ENCODE assay signal across 9 cellular contexts in the genomic region with DNA sequence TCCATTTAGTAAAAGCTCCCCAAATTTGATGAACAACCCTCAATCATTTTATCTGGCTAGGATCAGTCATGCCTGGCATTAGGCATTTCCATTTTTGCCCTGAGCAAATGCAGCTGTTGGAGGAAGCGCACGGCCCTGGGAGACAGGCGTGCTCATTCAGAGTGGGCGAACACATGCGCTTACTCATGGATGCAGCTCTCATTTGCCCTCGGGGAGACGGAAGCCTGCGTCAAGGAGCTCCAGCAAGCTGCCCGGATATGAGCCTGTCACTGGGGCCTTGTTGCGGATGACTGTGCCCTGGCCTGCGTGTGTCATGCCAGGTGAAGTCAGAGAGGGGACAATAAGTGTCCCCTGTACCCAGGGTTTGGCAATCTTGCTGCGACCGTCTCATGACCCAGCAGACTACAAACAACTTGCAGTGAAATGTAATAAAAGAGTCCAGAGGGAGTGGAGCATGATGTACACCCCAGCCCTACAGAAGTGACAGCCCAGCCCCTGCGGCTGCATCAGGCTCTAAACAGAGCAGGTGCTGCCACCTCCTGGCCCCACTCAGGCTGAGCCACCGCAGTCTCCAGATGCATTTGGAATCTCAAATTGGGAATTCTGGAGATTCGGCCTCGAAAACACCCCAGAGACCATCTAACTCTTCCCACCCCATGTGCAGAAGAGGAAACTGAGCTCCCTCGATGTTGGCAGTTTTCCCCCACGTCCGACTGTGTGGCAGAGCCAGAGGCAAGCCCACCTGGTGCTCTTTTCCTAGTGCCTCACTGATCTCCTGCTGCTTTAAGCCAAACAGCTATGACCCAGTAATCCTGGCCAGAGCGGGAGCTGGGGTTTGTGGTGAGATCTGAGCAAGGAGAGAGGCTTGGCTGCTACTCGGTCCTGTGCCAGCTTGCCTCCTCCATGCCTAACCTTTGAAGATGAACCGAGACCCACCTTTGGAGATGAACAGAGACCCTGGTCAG.
DNase-seq lines count a peak whose midpoint lies in the region; ATAC-seq and TF ChIP-seq lines count a peak whose summit lies in the region.
"Had no signal": no experiment of that assay in that cellular context is flagged by ENCODE, and none has a peak within 500 bp of the region (broad histone marks: within the 10 kb centered on the region; RNA-seq: fewer than 3 reads in every experiment).

No MANE protein-coding gene starts in this region.

- H3K4me3 Mint-ChIP-seq in Calu3 (ENCODE audit: low read depth, unreplicated experiment) = no peak overlapping the region

- DNase-seq in Calu3 = peak; percentile 67
- peak; percentile 31 for DNase-seq in HCEC 1CT
- peak; percentile 89 to 94 for DNase-seq in foreskin keratinocyte
- peak; percentile 75 for DNase-seq in posterior vena cava (ENCODE audit: low spot score)
- no peak for DNase-seq in SIG-M5 (lab: John Stamatoyannopoulos, UW)
- DNase-seq in NK-92 treated with Interleukin-12 subunit alpha and Interleukin-12 subunit beta, amount 100 ng/mL, for 24 hours (lab: John Stamatoyannopoulos, UW) = no peak
- DNase-seq in stimulated activated CD4-positive, alpha-beta T cell treated with anti-CD3 and anti-CD28 coated beads, Interleukin-4, amount 100 ng/mL, for 24 hours = no peak

- peak; percentile 59 for TF ChIP-seq CTCF in Calu3 (IDR thresholded peaks at IDR 0.05; ENCODE audit: unreplicated experiment)
- TF ChIP-seq CTCF in foreskin keratinocyte (conservative IDR thresholded peaks at IDR 0.05) = peak; percentile 67

- ATAC-seq in SK-N-SH treated with all-trans-retinoic acid at 6 μM for 48 hours = peak; percentile 97
- peak; percentile 99 for ATAC-seq in foreskin keratinocyte

- H3K27ac ChIP-seq in foreskin keratinocyte = no peak overlapping the region
- H3K27ac ChIP-seq: neutrophil had no signal

- H3K9me3 Mint-ChIP-seq in Calu3 (ENCODE audit: low read depth, unreplicated experiment) = no peaks in the 10 kb centered on the region

- no peaks in the 10 kb centered on the region for H3K4me1 ChIP-seq in foreskin keratinocyte

- intact Hi-C loops in Calu3 (cut with micrococcal nuclease; ENCODE audit: unreplicated experiment) (loop anchor here (1.0 to 10.0 kb wide), 4 partner anchors 103 to 789 kb away; no protein-coding TSS in a partner anchor), posterior vena cava (cut with DNase I) (no loop called here)

- CTCF ChIA-PET in Calu3 (lab: Charles Lee) = interaction anchor here (1.3 kb wide), 1 partner anchor 103 kb away, joined by 3 read pairs; no protein-coding TSS in a partner anchor

- peaks cover 16% of the 10 kb centered on the region for H3K4me1 Mint-ChIP-seq in Calu3 (ENCODE audit: low read depth, unreplicated experiment)

- no TSS peak for BruUV-seq in Calu3 (replicated peaks; lab: Mats Ljungman, UMichigan)

- no peak overlapping the region for H3K27ac Mint-ChIP-seq in Calu3 (ENCODE audit: unreplicated experiment)

- peaks cover 15% of the 10 kb centered on the region for H3K27me3 ChIP-seq in foreskin keratinocyte

- no peaks in the 10 kb centered on the region for H3K36me3 Mint-ChIP-seq in Calu3 (ENCODE audit: insufficient read depth, unreplicated experiment)

- peaks cover 48% of the 10 kb centered on the region for H3K27me3 Mint-ChIP-seq in Calu3 (ENCODE audit: unreplicated experiment)

TF ChIP-seq in SK-N-SH treated with all-trans-retinoic acid at 6 μM for 48 hours, 23 proteins besides CTCF, POLR2A, EP300 and RAD21:
- TF ChIP-seq ZNF8 (CRISPR knock-in tag; IDR thresholded peaks at IDR 0.05) (peak; percentile 29; the same call in 1 of the 2 replicates), ZNF70 (CRISPR knock-in tag; IDR thresholded peaks at IDR 0.05) (peak; percentile 6; the same call in 1 of the 2 replicates), PPARA (CRISPR knock-in tag; IDR thresholded peaks at IDR 0.05; ENCODE audit: borderline replicate concordance) (no peak), ZNF565 (CRISPR knock-in tag; conservative IDR thresholded peaks at IDR 0.05; ENCODE audit: low read depth) (0 out of 2 replicates have a peak, but pooled peaks have one; percentile 40), SNAI2 (CRISPR knock-in tag; IDR thresholded peaks at IDR 0.05) (no peak), ISL1 (CRISPR knock-in tag; IDR thresholded peaks at IDR 0.05) (no peak), CSDC2 (CRISPR knock-in tag; IDR thresholded peaks at IDR 0.05) (no peak), GLIS3 (CRISPR knock-in tag; IDR thresholded peaks at IDR 0.05) (0 out of 2 replicates have a peak, but pooled peaks have one; percentile 55), TCF4 (CRISPR knock-in tag; IDR thresholded peaks at IDR 0.05; ENCODE audit: borderline replicate concordance) (peak; percentile 84)
- TF ChIP-seq, protein P1, sequence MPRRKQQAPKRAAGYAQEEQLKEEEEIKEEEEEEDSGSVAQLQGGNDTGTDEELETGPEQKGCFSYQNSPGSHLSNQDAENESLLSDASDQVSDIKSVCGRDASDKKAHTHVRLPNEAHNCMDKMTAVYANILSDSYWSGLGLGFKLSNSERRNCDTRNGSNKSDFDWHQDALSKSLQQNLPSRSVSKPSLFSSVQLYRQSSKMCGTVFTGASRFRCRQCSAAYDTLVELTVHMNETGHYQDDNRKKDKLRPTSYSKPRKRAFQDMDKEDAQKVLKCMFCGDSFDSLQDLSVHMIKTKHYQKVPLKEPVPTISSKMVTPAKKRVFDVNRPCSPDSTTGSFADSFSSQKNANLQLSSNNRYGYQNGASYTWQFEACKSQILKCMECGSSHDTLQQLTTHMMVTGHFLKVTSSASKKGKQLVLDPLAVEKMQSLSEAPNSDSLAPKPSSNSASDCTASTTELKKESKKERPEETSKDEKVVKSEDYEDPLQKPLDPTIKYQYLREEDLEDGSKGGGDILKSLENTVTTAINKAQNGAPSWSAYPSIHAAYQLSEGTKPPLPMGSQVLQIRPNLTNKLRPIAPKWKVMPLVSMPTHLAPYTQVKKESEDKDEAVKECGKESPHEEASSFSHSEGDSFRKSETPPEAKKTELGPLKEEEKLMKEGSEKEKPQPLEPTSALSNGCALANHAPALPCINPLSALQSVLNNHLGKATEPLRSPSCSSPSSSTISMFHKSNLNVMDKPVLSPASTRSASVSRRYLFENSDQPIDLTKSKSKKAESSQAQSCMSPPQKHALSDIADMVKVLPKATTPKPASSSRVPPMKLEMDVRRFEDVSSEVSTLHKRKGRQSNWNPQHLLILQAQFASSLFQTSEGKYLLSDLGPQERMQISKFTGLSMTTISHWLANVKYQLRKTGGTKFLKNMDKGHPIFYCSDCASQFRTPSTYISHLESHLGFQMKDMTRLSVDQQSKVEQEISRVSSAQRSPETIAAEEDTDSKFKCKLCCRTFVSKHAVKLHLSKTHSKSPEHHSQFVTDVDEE (CRISPR knock-in tag; IDR thresholded peaks at IDR 0.05) = peak; percentile 74

Comparison
In these comparisons a context has a peak if more than half of its experiments do, and no peak if none do; other contexts are left out.
1. DNase-seq: peak in Calu3 (single experiment), HCEC 1CT (single experiment), foreskin keratinocyte (2 of 2) and posterior vena cava (single experiment); none in SIG-M5 (single experiment), NK-92 treated with Interleukin-12 subunit alpha and Interleukin-12 subunit beta, amount 100 ng/mL, for 24 hours (single experiment) and stimulated activated CD4-positive, alpha-beta T cell treated with anti-CD3 and anti-CD28 coated beads, Interleukin-4, amount 100 ng/mL, for 24 hours (single experiment).